8 cellular contexts compared by ENCODE assay signal in genomic region chr2:67397143-67397986, GRCh38. TPM values are rescaled to one million over a fixed set of nuclear protein-coding genes. Genes with fewer than 3 reads are reported as not detected.
DNase-seq lines count a peak whose midpoint lies in the region; ATAC-seq and TF ChIP-seq lines count a peak whose summit lies in the region.

Gene ETAA1, plus strand, starts transcription at chr2:67397333. Its CDS starts 116 bp downstream, at chr2:67397449.

- no peaks in the 10 kb centered on the region for H3F3A ChIP-seq in smooth muscle cell (ENCODE audit: low read depth)

- peak within 1 kb of the TSS; percentile 94 for H3K4me3 ChIP-seq in ACC112 (ENCODE audit: low read depth, low read length)
- peak within 1 kb of the TSS; percentile 89 for H3K4me3 ChIP-seq in smooth muscle cell

- H3K9me3 Mint-ChIP-seq in activated B cell treated with CpG ODN at 0.5 μM for 24 hours, result no peaks in the 10 kb centered on the region

- ATAC-seq in GM18870 (IDR thresholded peaks at IDR 0.05; ENCODE audit: unreplicated experiment) (peak; percentile 92), HG03135 (IDR thresholded peaks at IDR 0.05; ENCODE audit: unreplicated experiment) (peak; percentile 100), activated B cell treated with CpG ODN at 0.5 μM for 24 hours (ENCODE audit: low read depth) (peak; percentile 99)

- H3K4me1 ChIP-seq in ACC112 (ENCODE audit: control insufficient read depth, insufficient read depth, low read length, unreplicated experiment) (peaks cover 53% of the 10 kb centered on the region), smooth muscle cell (ENCODE audit: low read depth) (peaks cover 24% of the 10 kb centered on the region)

- H3K27ac ChIP-seq in ACC112 (ENCODE audit: low read depth, low read length) (peak within 1 kb of the TSS; percentile 91), caudate nucleus (ENCODE audit: low read depth, low read length) (peak within 1 kb of the TSS; percentile 78), smooth muscle cell (ENCODE audit: low read depth) (peak within 1 kb of the TSS; percentile 90)

- H3K79me2 ChIP-seq in ACC112 (ENCODE audit: control insufficient read depth, insufficient read depth, low read length, unreplicated experiment), result peaks cover 40% of the 10 kb centered on the region
- H3K79me2 ChIP-seq in smooth muscle cell (ENCODE audit: low read depth), result peaks cover 18% of the 10 kb centered on the region

- under 1% methylated on average over 57 of the region's 61 CpGs for WGBS in smooth muscle cell (ENCODE audit: low lambda C conversion rate)

- intact Hi-C loops in activated B cell treated with CpG ODN at 0.5 μM for 24 hours (cut with micrococcal nuclease), result loop anchor here (5.0 to 10.0 kb wide), 2 partner anchors 427 to 665 kb away; partner anchors contain the start of gene C1D

- POLR2A ChIA-PET in activated B cell treated with CpG ODN at 0.5 μM for 24 hours (lab: Charles Lee), result interaction anchor here (0.6 to 0.7 kb wide), 2 partner anchors 160 to 384 kb away, joined by 3 to 5 read pairs; no protein-coding TSS in a partner anchor

- CTCF ChIA-PET in activated B cell treated with CpG ODN at 0.5 μM for 24 hours (lab: Charles Lee), result no interaction called here

- H2AFZ ChIP-seq in ACC112 (ENCODE audit: low read length, unreplicated experiment) (peak within 1 kb of the TSS; percentile 93), smooth muscle cell (ENCODE audit: low read depth) (peak within 1 kb of the TSS; percentile 83)

- H3K36me3 Mint-ChIP-seq in activated B cell treated with CpG ODN at 0.5 μM for 24 hours (ENCODE audit: low read depth), result peaks cover 23% of the 10 kb centered on the region

- H3K36me3 ChIP-seq in ACC112 (ENCODE audit: insufficient read depth, low read length) (no peaks in the 10 kb centered on the region; the same call in 1 of the 2 replicates), smooth muscle cell (ENCODE audit: low read depth) (no peaks in the 10 kb centered on the region)

- H3K27me3 Mint-ChIP-seq in activated B cell treated with CpG ODN at 0.5 μM for 24 hours, result no peaks in the 10 kb centered on the region

- H4K20me1 ChIP-seq in smooth muscle cell (ENCODE audit: low read depth), result peaks cover 3% of the 10 kb centered on the region

- DNase-seq in NCI-H2227 treated with DMSO at 0.1 percent for 48 hours (lab: John Stamatoyannopoulos, UW) (peak; percentile 93), activated B cell treated with CpG ODN at 0.5 μM for 24 hours (peak; percentile 89), caudate nucleus (lab: John Stamatoyannopoulos, UW) (peak in 60 of 61 donors; percentile 28 to 95 (median 86)), iPS-NIHi7 (ENCODE audit: extremely low spot score) (peak; percentile 98), smooth muscle cell (lab: John Stamatoyannopoulos, UW; ENCODE audit: unreplicated experiment) (peak; percentile 64)

- H3K4me1 Mint-ChIP-seq in activated B cell treated with CpG ODN at 0.5 μM for 24 hours, result peaks cover 11% of the 10 kb centered on the region

- peak within 1 kb of the TSS; percentile 98 for H3K27ac Mint-ChIP-seq in activated B cell treated with CpG ODN at 0.5 μM for 24 hours

- H3K9me3 ChIP-seq in smooth muscle cell (replicated peaks; ENCODE audit: low read depth), result no peaks in the 10 kb centered on the region

- TF ChIP-seq CTCF in activated B cell treated with CpG ODN at 0.5 μM for 24 hours (IDR thresholded peaks at IDR 0.05), result no peak
- no peak for TF ChIP-seq CTCF in smooth muscle cell (IDR thresholded peaks at IDR 0.05; ENCODE audit: borderline replicate concordance, insufficient read depth, poor library complexity, severe bottlenecking)

- peak within 1 kb of the TSS; percentile 93 for H3K9ac ChIP-seq in smooth muscle cell (ENCODE audit: low read depth)

- H3K4me2 ChIP-seq in smooth muscle cell, result peak within 1 kb of the TSS; percentile 89

- H3K27me3 ChIP-seq in ACC112 (ENCODE audit: insufficient read depth, low read length), result no peaks in the 10 kb centered on the region
- H3K27me3 ChIP-seq in smooth muscle cell (ENCODE audit: low read depth), result no peaks in the 10 kb centered on the region

- H3K4me3 Mint-ChIP-seq in activated B cell treated with CpG ODN at 0.5 μM for 24 hours, result peak within 1 kb of the TSS; percentile 99

RNA-seq across cellular contexts. Expression of gene ETAA1, which starts in this region (rescaled TPM):
- total RNA-seq in activated B cell treated with CpG ODN at 0.5 μM for 24 hours, result 11.7 and 12.6 TPM in 2 replicates
- 20.9 and 22.4 TPM in 2 replicates for total RNA-seq in smooth muscle cell
- 6.0 and 8.2 TPM in 2 replicates for polyA plus RNA-seq in smooth muscle cell

Comparison
In these comparisons a context has a peak if more than half of its experiments do, and no peak if none do; other contexts are left out.
1. Peak in every context shown above with its lines: DNase-seq, ATAC-seq, H3K4me3 ChIP-seq and H3K27ac ChIP-seq.